In genomic region chr17:44529864-44530263, GRCh38 we compare ENCODE assay signal across 26 cellular contexts. TPM values are rescaled to one million over a fixed set of nuclear protein-coding genes. Genes with fewer than 3 reads are reported as not detected.
A peak's percentile ranks its signal among the peaks of the same experiment; 100 is the strongest.
DNase-seq lines count a peak whose midpoint lies in the region; ATAC-seq, FAIRE-seq and TF ChIP-seq lines count a peak whose summit lies in the region.
"Had no signal": no experiment of that assay in that cellular context is flagged by ENCODE, and none has a peak within 500 bp of the region (broad histone marks: within the 10 kb centered on the region; RNA-seq: fewer than 3 reads in every experiment).

No MANE protein-coding gene starts in this region.

- H3K4me1 ChIP-seq in K562 (replicated peaks in 1 of 2; ENCODE audit: control insufficient read depth in 2 of 2, insufficient read depth in 2 of 2, low read length in 2 of 2), result peaks cover 0 to 10% of the 10 kb centered on the region in 2 experiments; a peak in 2 of 5 replicates
- H3K4me1 ChIP-seq in gastroesophageal sphincter, result peaks cover 0 to 11% (median 0%) of the 10 kb centered on the region in 3 donors

- no peak overlapping the region for H3K4me3 ChIP-seq in K562
- no peak overlapping the region for H3K4me3 ChIP-seq in gastroesophageal sphincter
- H3K4me3 ChIP-seq: GM23248, Peyer's patch had no signal

- H3K9me3 ChIP-seq in K562 (replicated peaks; ENCODE audit: control insufficient read depth, insufficient read depth, low read depth, low read length) (peaks cover 3% of the 10 kb centered on the region), gastroesophageal sphincter (peaks cover 0 to 6% (median 0%) of the 10 kb centered on the region in 3 donors)
- H3K9me3 ChIP-seq: Peyer's patch, SK-N-SH had no signal

- ATAC-seq in K562 (peak; percentile 38; the same call in 2 of the 3 replicates), esophagus mucosa (peak; percentile 39), gastroesophageal sphincter (no peak), HG03521 (IDR thresholded peaks at IDR 0.05; ENCODE audit: unreplicated experiment) (no peak), HG03439 (IDR thresholded peaks at IDR 0.05; ENCODE audit: unreplicated experiment) (no peak)

- H3K36me3 ChIP-seq in K562 (ENCODE audit: control insufficient read depth, insufficient read depth, low read length), result no peaks in the 10 kb centered on the region
- no peaks in the 10 kb centered on the region for H3K36me3 ChIP-seq in gastroesophageal sphincter
- H3K36me3 ChIP-seq: Peyer's patch had no signal

- TF ChIP-seq RAD21 in K562 (CRISPR knock-in tag; conservative IDR thresholded peaks at IDR 0.05 in 1 of 2, IDR thresholded peaks at IDR 0.05 in 1 of 2), result no peak

- no peaks in the 10 kb centered on the region for H3K79me2 ChIP-seq in K562 (ENCODE audit: control insufficient read depth, insufficient read depth, low read length)

- intact Hi-C loops in K562 (cut with micrococcal nuclease), result loop anchor here (10.0 kb wide), 1 partner anchor 245 kb away; no protein-coding TSS in a partner anchor

- H3K4me2 ChIP-seq in K562 (ENCODE audit: insufficient read depth, low read length), result no peak overlapping the region
- H3K4me2 ChIP-seq: SK-N-SH had no signal

- WGBS in K562 (ENCODE audit: insufficient coverage, low coverage, missing lambda C conversion rate), result 21% methylated on average over 3 of the region's 3 CpGs
- WGBS in gastroesophageal sphincter (ENCODE audit: low coverage in 1 of 2), 2 donors, result 71 to 77% methylated on average over 3 of the region's 3 CpGs

- no peak overlapping the region for H2AFZ ChIP-seq in K562 (ENCODE audit: low read depth, low read length)
- H2AFZ ChIP-seq: GM23248 had no signal

- CTCF ChIA-PET in K562 (lab: Yijun Ruan, JAX; ENCODE audit: low intra/inter-chr PET ratio), result no interaction called here

- no peak overlapping the region for H3K9ac ChIP-seq in K562 (ENCODE audit: insufficient read depth in 1 of 2, low read depth in 2 of 2, low read length in 2 of 2)
- H3K9ac ChIP-seq: GM23248, SK-N-SH had no signal

- H3K9me1 ChIP-seq in K562 (ENCODE audit: control insufficient read depth, insufficient read depth, low read length), result no peaks in the 10 kb centered on the region

- TF ChIP-seq POLR2A in GM12891 (IDR thresholded peaks at IDR 0.05; ENCODE audit: low read depth, low read length), result peak; percentile 37; the same call in 1 of the 2 replicates
- peak; percentile 71 for TF ChIP-seq POLR2A in K562 (conservative IDR thresholded peaks at IDR 0.05)
- TF ChIP-seq POLR2A in gastroesophageal sphincter (IDR thresholded peaks at IDR 0.05), result no peak

- TF ChIP-seq CTCF in K562 (IDR thresholded peaks at IDR 0.05 in 2 of 3, conservative IDR thresholded peaks at IDR 0.05 in 1 of 3; ENCODE audit: insufficient read depth in 2 of 3, low read depth in 1 of 3, low read length in 3 of 3) (no peak), gastroesophageal sphincter (IDR thresholded peaks at IDR 0.05) (no peak)

- no peaks in the 10 kb centered on the region for H4K20me1 ChIP-seq in K562 (replicated peaks; ENCODE audit: control insufficient read depth, insufficient read depth, low read length)

- TF ChIP-seq EP300 in K562 (IDR thresholded peaks at IDR 0.05; ENCODE audit: low read length) (no peak), gastroesophageal sphincter (IDR thresholded peaks at IDR 0.05) (no peak)

- TSS peak; percentile 95 for BruUV-seq in K562 (replicated peaks; lab: Mats Ljungman, UMichigan)

- H3K27ac ChIP-seq in K562 (ENCODE audit: extremely low read depth, low read depth, low read length) (no peak overlapping the region), gastroesophageal sphincter (no peak overlapping the region)
- H3K27ac ChIP-seq: GM23248, Peyer's patch had no signal

- FAIRE-seq in GM12891 (lab: Jason Lieb, UNC), result no peak
- FAIRE-seq in K562 (lab: Jason Lieb, UNC), result no peak
- FAIRE-seq: GM18507 had no signal

- H3K27me3 ChIP-seq in K562 (ENCODE audit: control insufficient read depth in 2 of 2, insufficient read depth in 2 of 2, low read length in 2 of 2) (peaks cover 0 to 5% of the 10 kb centered on the region in 2 experiments; a peak in 1 of 5 replicates), gastroesophageal sphincter (peaks cover 30% of the 10 kb centered on the region)
- H3K27me3 ChIP-seq: Peyer's patch had no signal

- DNase-seq in A172 (ENCODE audit: low spot score) (peak; percentile 27), GM12891 (ENCODE audit: insufficient read length, low spot score) (no peak), K562 (ENCODE audit: extremely low read depth in 1 of 4, low spot score in 3 of 4) (no peak), NCI-H226 (no peak)
- DNase-seq: C1 segment of cervical spinal cord; Caco-2; CD4-positive, alpha-beta memory T cell; DMS 273 treated with DMSO at 0.1 percent for 48 hours; DND-41; GM23248; H9; HFFc6; Karpas-422; NCI-H1105; NCI-H1436 treated with DMSO at 0.1 percent for 48 hours; NCI-H187 treated with DMSO at 0.1 percent for 48 hours; NCI-H2107; NCI-H526 treated with DMSO at 0.1 percent for 48 hours; Peyer's patch; SK-N-SH; SW 1271 had no signal

- POLR2A ChIA-PET in K562 (lab: Yijun Ruan, JAX), result no interaction called here

- in situ Hi-C loops in K562 (cut with MboI), result loop anchor here (5.0 kb wide), 1 partner anchor 142 kb away; no protein-coding TSS in a partner anchor

TF ChIP-seq in GM12891, 5 proteins besides CTCF, POLR2A, EP300 and RAD21:
- TF ChIP-seq SPI1 (IDR thresholded peaks at IDR 0.05; ENCODE audit: low read depth, low read length) (no peak), TAF1 (IDR thresholded peaks at IDR 0.05; ENCODE audit: low read depth, low read length) (no peak), PAX5 (IDR thresholded peaks at IDR 0.05; ENCODE audit: insufficient read depth, low read length, severe bottlenecking) (no peak), POLR2AphosphoS5 (IDR thresholded peaks at IDR 0.05; ENCODE audit: low read depth, low read length) (no peak), POU2F2 (IDR thresholded peaks at IDR 0.05; ENCODE audit: low read depth, low read length) (no peak)
TF ChIP-seq in GM12891: peak in this region for 0.

TF ChIP-seq in K562, 482 proteins besides CTCF, POLR2A, EP300 and RAD21 (continues in another document):
- peak in 1 of 2 experiments; percentile 33; a peak in 1 of 4 replicates for TF ChIP-seq KDM4B (IDR thresholded peaks at IDR 0.05; ENCODE audit: borderline replicate concordance in 2 of 2, low read depth in 1 of 2)
- peak; percentile 85 for TF ChIP-seq TBP (optimal IDR thresholded peaks at IDR 0.05; ENCODE audit: low read depth, low read length)
- TF ChIP-seq CBX8 (IDR thresholded peaks at IDR 0.05; ENCODE audit: borderline replicate concordance, extremely low read depth, low read depth, low read length, poor library complexity, severe bottlenecking), result no peak
- TF ChIP-seq ELF4 (CRISPR knock-in tag; IDR thresholded peaks at IDR 0.05), result no peak
- TF ChIP-seq C11orf30 (IDR thresholded peaks at IDR 0.05; ENCODE audit: low read depth), result peak; percentile 32
- 0 out of 2 replicates have a peak, but pooled peaks have one; percentile 27 for TF ChIP-seq SUPT5H (IDR thresholded peaks at IDR 0.05)

RNA-seq across cellular contexts. Expression of gene GPATCH8, which starts 26.7 kb away (rescaled TPM):
- 13.6 and 19.3 TPM in 2 replicates for total RNA-seq in A172 (2014; rRNA removed; shearing (Covaris generic))
- polyA plus RNA-seq in GM12891 (2012; ENCODE audit: low read depth, missing spikeins), result 15.9 TPM
- total RNA-seq in K562 (2011; cell fraction: chromatin; rRNA removed; ENCODE audit: low replicate concordance), result 35.5 and 88.3 TPM in 2 replicates
- 15.8 and 25.9 TPM in 2 replicates for total RNA-seq in K562 (2011; cell fraction: nucleolus; rRNA removed)
- 46.9 and 79.0 TPM in 2 replicates for total RNA-seq in K562 (2011; cell fraction: nucleoplasm; rRNA removed)
- total RNA-seq in K562 (2014; rRNA removed) (11.6 and 12.5 TPM in 2 replicates), K562 (2014; rRNA removed; fragmentation: Illumina TruSeq; extraction: Trizol) (12.7 and 16.6 TPM in 2 replicates), K562 (2015; rRNA removed; fragmentation: Illumina TruSeq; extraction: Trizol) (12.9 and 14.1 TPM in 2 replicates), K562 (2021) (25.6 and 29.6 TPM in 2 replicates), esophagus mucosa (24.7 TPM), gastroesophageal sphincter (10 to 100 TPM; 21.8 to 54.6 (median 33.9) TPM)
- polyA plus RNA-seq in K562 (2011; rRNA removed) (10.6 and 17.3 TPM in 2 replicates), K562 (2014; fragmentation: Illumina TruSeq; extraction: Trizol) (22.2 and 24.8 TPM in 2 replicates), K562 (2014; fragmentation: Nextera tagmentation; extraction: Ambion mirVana) (10 to 100 TPM; 12.0 to 13.2 TPM), K562 (2014; rRNA removed) (14.5 and 15.6 TPM in 2 replicates)
- polyA plus RNA-seq in K562 (2011; cell fraction: cytosol; rRNA removed), result 7.8 and 9.3 TPM in 2 replicates
- polyA plus RNA-seq in K562 (2011; cell fraction: nucleus; rRNA removed), result 17.6 and 18.6 TPM in 2 replicates
- 14.7 and 15.0 TPM in 2 replicates for polyA plus RNA-seq in K562 (2012)
- polyA minus RNA-seq in K562 (2011; rRNA and poly(A)+ RNA removed), result 29.9 and 35.0 TPM in 2 replicates
- 12.0 and 17.7 TPM in 2 replicates for polyA minus RNA-seq in K562 (2011; cell fraction: cytosol; rRNA and poly(A)+ RNA removed)
- 11.8 and 15.6 TPM in 2 replicates for polyA minus RNA-seq in K562 (2011; cell fraction: nucleus; rRNA and poly(A)+ RNA removed)

RNA-seq across cellular contexts. Expression of gene FZD2, which starts 27.4 kb away (rescaled TPM):
- 18.2 and 24.4 TPM in 2 replicates for total RNA-seq in A172 (2014; rRNA removed; shearing (Covaris generic))
- polyA plus RNA-seq in GM12891 (2012; ENCODE audit: low read depth, missing spikeins), result 0.33 TPM
- 1.3 and 4.1 TPM in 2 replicates for total RNA-seq in K562 (2011; cell fraction: chromatin; rRNA removed; ENCODE audit: low replicate concordance)
- total RNA-seq in K562 (2011; cell fraction: nucleolus; rRNA removed), result 7.2 and 8.2 TPM in 2 replicates
- 2.8 and 3.5 TPM in 2 replicates for total RNA-seq in K562 (2011; cell fraction: nucleoplasm; rRNA removed)
- total RNA-seq in K562 (2014; rRNA removed) (1.1 and 1.2 TPM in 2 replicates), K562 (2014; rRNA removed; fragmentation: Illumina TruSeq; extraction: Trizol) (0.10 and 0.11 TPM in 2 replicates), K562 (2015; rRNA removed; fragmentation: Illumina TruSeq; extraction: Trizol) (0.68 and 1.1 TPM in 2 replicates), K562 (2021) (3.5 and 3.7 TPM in 2 replicates), esophagus mucosa (0.60 TPM), gastroesophageal sphincter (1 to 10 TPM; 1.5 to 2.7 (median 1.6) TPM)
- polyA plus RNA-seq in K562 (2011; rRNA removed) (1.8 and 3.1 TPM in 2 replicates), K562 (2014; fragmentation: Illumina TruSeq; extraction: Trizol) (0.31 and 1.5 TPM in 2 replicates), K562 (2014; fragmentation: Nextera tagmentation; extraction: Ambion mirVana) (under 1 TPM in 1 of 2 experiments, not detected in 1; 0.03 TPM), K562 (2014; rRNA removed) (2.1 and 4.5 TPM in 2 replicates)
- polyA plus RNA-seq in K562 (2011; cell fraction: cytosol; rRNA removed), result 6.1 and 11.5 TPM in 2 replicates
- 4.8 and 5.5 TPM in 2 replicates for polyA plus RNA-seq in K562 (2011; cell fraction: nucleus; rRNA removed)
- 2.8 and 5.2 TPM in 2 replicates for polyA plus RNA-seq in K562 (2012)
- polyA minus RNA-seq in K562 (2011; rRNA and poly(A)+ RNA removed), result 1.1 and 2.1 TPM in 2 replicates
- 4.9 and 6.1 TPM in 2 replicates for polyA minus RNA-seq in K562 (2011; cell fraction: cytosol; rRNA and poly(A)+ RNA removed)
- 2.3 and 3.8 TPM in 2 replicates for polyA minus RNA-seq in K562 (2011; cell fraction: nucleus; rRNA and poly(A)+ RNA removed)
- total RNA-seq: CD4-positive, alpha-beta memory T cell had no signal
- polyA plus RNA-seq: CD4-positive, alpha-beta memory T cell had no signal

Comparison
In these comparisons a context has a peak if more than half of its experiments do, and no peak if none do; other contexts are left out.
1. POLR2A ChIP-seq: peak in GM12891 (single experiment) and K562 (single experiment); none in gastroesophageal sphincter (0 of 2).
2. ATAC-seq: peak in K562 (single experiment) and esophagus mucosa (single experiment); none in gastroesophageal sphincter (single experiment), HG03521 (single experiment) and HG03439 (single experiment).